In genomic region chr1:117146570-117147340, GRCh38 we compare ENCODE assay signal across 11 cellular contexts. TPM values are rescaled to one million over a fixed set of nuclear protein-coding genes. Genes with fewer than 3 reads are reported as not detected.
DNase-seq lines count a peak whose midpoint lies in the region; ATAC-seq and TF ChIP-seq lines count a peak whose summit lies in the region.
"Had no signal": no experiment of that assay in that cellular context is flagged by ENCODE, and none has a peak within 500 bp of the region (broad histone marks: within the 10 kb centered on the region; RNA-seq: fewer than 3 reads in every experiment).

No MANE protein-coding gene starts in this region.

- no peak overlapping the region for H3K4me3 ChIP-seq in colonic mucosa
- no peak overlapping the region for H3K4me3 ChIP-seq in mucosa of descending colon
- H3K4me3 ChIP-seq: GM12878 had no signal

- DNase-seq in EL (peak; percentile 98), NCI-H69 (lab: John Stamatoyannopoulos, UW) (peak; percentile 89), dermis blood vessel endothelial cell (peak; percentile 36), non-pigmented ciliary epithelial cell (ENCODE audit: low read depth) (peak; percentile 82), NCI-H1694 (lab: John Stamatoyannopoulos, UW) (no peak), colonic mucosa (no peak), mucosa of descending colon (no peak)
- DNase-seq in CD4-positive, alpha-beta T cell = no peak
- DNase-seq: activated CD4-positive, alpha-beta T cell treated with anti-CD3 and anti-CD28 coated beads, Interleukin-2, amount 10 ng/mL, durations not matched to agents 24 days and 14 days; stimulated activated naive CD8-positive, alpha-beta T cell treated with anti-CD3 and anti-CD28 coated beads, Interleukin-15, Interleukin-2, amounts not matched to agents 100 U/mL and 50 U/mL, for 24 hours had no signal

- H3K36me3 ChIP-seq in colonic mucosa (no peaks in the 10 kb centered on the region), mucosa of descending colon (ENCODE audit: low read depth) (no peaks in the 10 kb centered on the region)

- H3K9ac ChIP-seq in colonic mucosa (ENCODE audit: low read depth in 2 of 2, low read length in 2 of 2) = no peak overlapping the region

- H3K4me1 ChIP-seq in colonic mucosa (no peaks in the 10 kb centered on the region), mucosa of descending colon (ENCODE audit: low read depth) (no peaks in the 10 kb centered on the region)

- no peak overlapping the region for H3K4me3 Mint-ChIP-seq in CD4-positive, alpha-beta T cell
- H3K4me3 Mint-ChIP-seq: activated CD4-positive, alpha-beta T cell treated with anti-CD3 and anti-CD28 coated beads, Interleukin-2, amount 10 ng/mL, durations not matched to agents 24 days and 14 days had no signal

- no peak overlapping the region for H3K27ac Mint-ChIP-seq in CD4-positive, alpha-beta T cell
- H3K27ac Mint-ChIP-seq: activated CD4-positive, alpha-beta T cell treated with anti-CD3 and anti-CD28 coated beads, Interleukin-2, amount 10 ng/mL, durations not matched to agents 24 days and 14 days had no signal

- H3K36me3 Mint-ChIP-seq in CD4-positive, alpha-beta T cell (ENCODE audit: low read depth) = no peaks in the 10 kb centered on the region

- H3K27me3 ChIP-seq in colonic mucosa = no peaks in the 10 kb centered on the region
- H3K27me3 ChIP-seq in CD4-positive, alpha-beta T cell (ENCODE audit: control insufficient read depth, insufficient read depth, low read length) = no peaks in the 10 kb centered on the region

- peaks cover 12% of the 10 kb centered on the region for H3K27me3 Mint-ChIP-seq in CD4-positive, alpha-beta T cell

- H3K4me1 Mint-ChIP-seq in CD4-positive, alpha-beta T cell (ENCODE audit: low read depth) = no peaks in the 10 kb centered on the region

- no peak for ATAC-seq in CD4-positive, alpha-beta T cell (ENCODE audit: poor library complexity)
- no peak for ATAC-seq in mucosa of descending colon
- ATAC-seq: GM12878; stimulated activated naive CD8-positive, alpha-beta T cell treated with anti-CD3 and anti-CD28 coated beads, Interleukin-15, Interleukin-2, amounts not matched to agents 100 U/mL and 50 U/mL, for 24 hours had no signal

- H3K9me3 ChIP-seq in colonic mucosa (no peaks in the 10 kb centered on the region), mucosa of descending colon (no peaks in the 10 kb centered on the region)
- H3K9me3 ChIP-seq in CD4-positive, alpha-beta T cell (ENCODE audit: control insufficient read depth, low read length) = no peaks in the 10 kb centered on the region

- intact Hi-C loops in colonic mucosa (cut with DNase I) (no loop called here), mucosa of descending colon (cut with DNase I, micrococcal nuclease) (no loop called here)
- intact Hi-C loops in CD4-positive, alpha-beta T cell (cut with DNase I, micrococcal nuclease) = no loop called here

- CTCF ChIA-PET in CD4-positive, alpha-beta T cell (lab: Charles Lee) = no interaction called here

- no peaks in the 10 kb centered on the region for H3K9me3 Mint-ChIP-seq in CD4-positive, alpha-beta T cell

- POLR2A ChIA-PET in CD4-positive, alpha-beta T cell (lab: Charles Lee) = no interaction called here

- H3K27ac ChIP-seq in colonic mucosa = no peak overlapping the region
- H3K27ac ChIP-seq in CD4-positive, alpha-beta T cell (ENCODE audit: low read depth, low read length) = no peak overlapping the region

- TF ChIP-seq CTCF in colonic mucosa (IDR thresholded peaks at IDR 0.05) = no peak
- no peak for TF ChIP-seq CTCF in CD4-positive, alpha-beta T cell (IDR thresholded peaks at IDR 0.05)
- no peak for TF ChIP-seq CTCF in mucosa of descending colon (IDR thresholded peaks at IDR 0.05)

RNA-seq across cellular contexts. Expression of gene TRIM45, which starts 25.2 kb away (rescaled TPM):
- total RNA-seq in dermis blood vessel endothelial cell (0.84 and 1.7 TPM in 2 replicates), colonic mucosa (1 to 10 TPM; 1.2 to 4.1 TPM), mucosa of descending colon (1 to 10 TPM; 2.0 to 2.9 (median 2.5) TPM)
- under 1 TPM; 0.25 to 0.88 TPM for total RNA-seq in CD4-positive, alpha-beta T cell

Comparison
In these comparisons a context has a peak if more than half of its experiments do, and no peak if none do; other contexts are left out.
1. DNase-seq: peak in EL (single experiment), NCI-H69 (single experiment), dermis blood vessel endothelial cell (single experiment) and non-pigmented ciliary epithelial cell (single experiment); none in NCI-H1694 (single experiment), colonic mucosa (single experiment), CD4-positive, alpha-beta T cell (0 of 10) and mucosa of descending colon (0 of 3).